Comparison of ENCODE assay signal across 1 cellular context in the genomic region with DNA sequence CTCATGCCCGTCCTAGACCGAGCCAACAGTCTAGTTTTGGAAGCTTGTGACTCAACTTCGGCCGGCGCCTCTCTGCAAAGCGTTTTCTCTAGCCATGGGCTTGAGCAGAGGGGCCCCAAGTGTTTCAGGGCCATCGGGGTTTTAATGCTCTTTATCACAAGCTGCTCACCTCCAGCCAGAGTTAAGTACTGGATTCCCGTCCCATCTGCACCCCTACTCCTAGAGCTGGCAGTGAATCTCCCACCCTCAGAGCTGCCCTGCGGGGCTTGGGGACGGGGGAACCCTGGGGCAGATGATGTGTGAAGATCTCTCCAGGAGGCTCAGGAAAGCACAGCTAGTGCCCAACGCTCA.
TF ChIP-seq lines count a peak whose summit lies in the region.

No MANE protein-coding gene starts in this region.

TF ChIP-seq in GM23338, 12 proteins besides CTCF, POLR2A, EP300 and RAD21:
- no peak for TF ChIP-seq ZNF114 (CRISPR knock-in tag; IDR thresholded peaks at IDR 0.05)
- TF ChIP-seq EZH2phosphoT487 (IDR thresholded peaks at IDR 0.05; ENCODE audit: unreplicated experiment) = no peak
